2 cellular contexts compared by ENCODE assay signal in the genomic region with DNA sequence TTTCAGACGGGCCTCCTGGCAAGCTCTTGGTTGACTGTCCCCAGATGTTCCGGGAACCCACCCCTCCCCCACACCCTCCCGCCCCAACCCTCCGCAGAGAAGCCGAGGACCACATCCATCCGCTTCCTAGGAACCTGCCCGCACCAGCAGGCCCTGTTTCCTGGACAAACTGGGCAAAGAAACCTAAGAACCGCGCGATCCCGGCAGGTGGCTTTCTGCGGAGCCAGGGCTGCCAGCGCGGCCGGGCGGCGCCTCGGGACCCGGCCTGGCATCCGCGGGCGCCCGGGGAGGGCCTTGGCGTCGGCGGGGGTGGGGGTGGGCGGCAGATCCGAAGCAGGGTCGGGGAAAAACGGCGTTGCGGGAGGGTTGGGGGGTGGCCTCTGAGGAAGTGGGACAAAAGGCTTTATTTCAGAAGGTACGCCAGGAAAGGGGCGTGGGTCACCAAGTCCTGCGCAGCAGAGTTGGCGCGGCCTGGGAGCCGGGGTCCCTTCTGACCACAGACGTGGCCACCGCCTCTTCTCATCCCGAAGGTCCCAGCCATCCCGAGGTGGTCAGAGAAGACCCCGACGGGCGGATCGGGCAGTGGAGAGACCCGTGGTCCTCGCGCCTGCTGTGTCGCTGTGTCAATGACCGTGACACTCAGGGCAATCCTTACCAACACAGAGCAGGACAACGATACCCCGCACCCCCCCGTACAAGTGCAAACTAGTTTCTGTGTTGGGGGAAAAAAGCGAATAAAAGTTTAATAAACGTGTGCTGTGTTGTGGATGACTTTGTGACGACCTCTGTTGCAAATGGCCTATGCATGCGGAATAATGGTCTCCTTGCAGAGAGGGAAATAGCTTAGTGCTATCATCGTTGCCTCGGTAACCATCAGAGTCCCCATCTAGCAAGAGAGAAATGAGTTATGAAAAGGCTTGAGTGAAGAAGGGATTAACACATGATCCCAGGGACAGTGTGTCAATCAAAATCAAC.
TF ChIP-seq lines count a peak whose summit lies in the region.

No MANE protein-coding gene starts in this region.

TF ChIP-seq in SK-N-SH, 30 proteins besides CTCF, POLR2A, EP300 and RAD21 (continued from another document):
- TF ChIP-seq, protein P1, sequence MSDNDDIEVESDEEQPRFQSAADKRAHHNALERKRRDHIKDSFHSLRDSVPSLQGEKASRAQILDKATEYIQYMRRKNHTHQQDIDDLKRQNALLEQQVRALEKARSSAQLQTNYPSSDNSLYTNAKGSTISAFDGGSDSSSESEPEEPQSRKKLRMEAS (IDR thresholded peaks at IDR 0.05; ENCODE audit: low read depth) = no peak
- TF ChIP-seq RFX5 (IDR thresholded peaks at IDR 0.05; ENCODE audit: low read length) (no peak), CHD2 (IDR thresholded peaks at IDR 0.05; ENCODE audit: low read length, partially characterized antibody) (no peak), SMC3 (IDR thresholded peaks at IDR 0.05; ENCODE audit: low read depth, low read length) (no peak), FOSL2 (IDR thresholded peaks at IDR 0.05; ENCODE audit: borderline replicate concordance, low read depth) (no peak), MXI1 (IDR thresholded peaks at IDR 0.05; ENCODE audit: low read depth, low read length) (no peak), EZH2phosphoT487 (IDR thresholded peaks at IDR 0.05; ENCODE audit: borderline replicate concordance, low read depth) (no peak), NRF1 (IDR thresholded peaks at IDR 0.05; ENCODE audit: low read depth, low read length) (no peak), RCOR1 (IDR thresholded peaks at IDR 0.05; ENCODE audit: low read length) (no peak), JUND (IDR thresholded peaks at IDR 0.05) (no peak), TAF1 (IDR thresholded peaks at IDR 0.05; ENCODE audit: borderline replicate concordance, low read depth, low read length) (no peak)
- TF ChIP-seq, protein P2, sequence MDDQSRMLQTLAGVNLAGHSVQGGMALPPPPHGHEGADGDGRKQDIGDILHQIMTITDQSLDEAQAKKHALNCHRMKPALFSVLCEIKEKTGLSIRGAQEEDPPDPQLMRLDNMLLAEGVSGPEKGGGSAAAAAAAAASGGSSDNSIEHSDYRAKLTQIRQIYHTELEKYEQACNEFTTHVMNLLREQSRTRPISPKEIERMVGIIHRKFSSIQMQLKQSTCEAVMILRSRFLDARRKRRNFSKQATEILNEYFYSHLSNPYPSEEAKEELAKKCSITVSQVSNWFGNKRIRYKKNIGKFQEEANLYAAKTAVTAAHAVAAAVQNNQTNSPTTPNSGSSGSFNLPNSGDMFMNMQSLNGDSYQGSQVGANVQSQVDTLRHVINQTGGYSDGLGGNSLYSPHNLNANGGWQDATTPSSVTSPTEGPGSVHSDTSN (IDR thresholded peaks at IDR 0.05) = no peak
- TF ChIP-seq, protein P3, sequence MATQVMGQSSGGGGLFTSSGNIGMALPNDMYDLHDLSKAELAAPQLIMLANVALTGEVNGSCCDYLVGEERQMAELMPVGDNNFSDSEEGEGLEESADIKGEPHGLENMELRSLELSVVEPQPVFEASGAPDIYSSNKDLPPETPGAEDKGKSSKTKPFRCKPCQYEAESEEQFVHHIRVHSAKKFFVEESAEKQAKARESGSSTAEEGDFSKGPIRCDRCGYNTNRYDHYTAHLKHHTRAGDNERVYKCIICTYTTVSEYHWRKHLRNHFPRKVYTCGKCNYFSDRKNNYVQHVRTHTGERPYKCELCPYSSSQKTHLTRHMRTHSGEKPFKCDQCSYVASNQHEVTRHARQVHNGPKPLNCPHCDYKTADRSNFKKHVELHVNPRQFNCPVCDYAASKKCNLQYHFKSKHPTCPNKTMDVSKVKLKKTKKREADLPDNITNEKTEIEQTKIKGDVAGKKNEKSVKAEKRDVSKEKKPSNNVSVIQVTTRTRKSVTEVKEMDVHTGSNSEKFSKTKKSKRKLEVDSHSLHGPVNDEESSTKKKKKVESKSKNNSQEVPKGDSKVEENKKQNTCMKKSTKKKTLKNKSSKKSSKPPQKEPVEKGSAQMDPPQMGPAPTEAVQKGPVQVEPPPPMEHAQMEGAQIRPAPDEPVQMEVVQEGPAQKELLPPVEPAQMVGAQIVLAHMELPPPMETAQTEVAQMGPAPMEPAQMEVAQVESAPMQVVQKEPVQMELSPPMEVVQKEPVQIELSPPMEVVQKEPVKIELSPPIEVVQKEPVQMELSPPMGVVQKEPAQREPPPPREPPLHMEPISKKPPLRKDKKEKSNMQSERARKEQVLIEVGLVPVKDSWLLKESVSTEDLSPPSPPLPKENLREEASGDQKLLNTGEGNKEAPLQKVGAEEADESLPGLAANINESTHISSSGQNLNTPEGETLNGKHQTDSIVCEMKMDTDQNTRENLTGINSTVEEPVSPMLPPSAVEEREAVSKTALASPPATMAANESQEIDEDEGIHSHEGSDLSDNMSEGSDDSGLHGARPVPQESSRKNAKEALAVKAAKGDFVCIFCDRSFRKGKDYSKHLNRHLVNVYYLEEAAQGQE (IDR thresholded peaks at IDR 0.05; ENCODE audit: low read depth, low read length) = no peak

TF ChIP-seq in SK-N-SH treated with all-trans-retinoic acid at 6 μM for 48 hours, 23 proteins besides CTCF, POLR2A, EP300 and RAD21 (continued from another document):
- TF ChIP-seq ZNF70 (CRISPR knock-in tag; IDR thresholded peaks at IDR 0.05) = no peak
- TF ChIP-seq, protein P4, sequence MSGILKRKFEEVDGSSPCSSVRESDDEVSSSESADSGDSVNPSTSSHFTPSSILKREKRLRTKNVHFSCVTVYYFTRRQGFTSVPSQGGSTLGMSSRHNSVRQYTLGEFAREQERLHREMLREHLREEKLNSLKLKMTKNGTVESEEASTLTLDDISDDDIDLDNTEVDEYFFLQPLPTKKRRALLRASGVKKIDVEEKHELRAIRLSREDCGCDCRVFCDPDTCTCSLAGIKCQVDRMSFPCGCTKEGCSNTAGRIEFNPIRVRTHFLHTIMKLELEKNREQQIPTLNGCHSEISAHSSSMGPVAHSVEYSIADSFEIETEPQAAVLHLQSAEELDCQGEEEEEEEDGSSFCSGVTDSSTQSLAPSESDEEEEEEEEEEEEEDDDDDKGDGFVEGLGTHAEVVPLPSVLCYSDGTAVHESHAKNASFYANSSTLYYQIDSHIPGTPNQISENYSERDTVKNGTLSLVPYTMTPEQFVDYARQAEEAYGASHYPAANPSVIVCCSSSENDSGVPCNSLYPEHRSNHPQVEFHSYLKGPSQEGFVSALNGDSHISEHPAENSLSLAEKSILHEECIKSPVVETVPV (CRISPR knock-in tag; IDR thresholded peaks at IDR 0.05) = no peak
- TF ChIP-seq, protein P5, sequence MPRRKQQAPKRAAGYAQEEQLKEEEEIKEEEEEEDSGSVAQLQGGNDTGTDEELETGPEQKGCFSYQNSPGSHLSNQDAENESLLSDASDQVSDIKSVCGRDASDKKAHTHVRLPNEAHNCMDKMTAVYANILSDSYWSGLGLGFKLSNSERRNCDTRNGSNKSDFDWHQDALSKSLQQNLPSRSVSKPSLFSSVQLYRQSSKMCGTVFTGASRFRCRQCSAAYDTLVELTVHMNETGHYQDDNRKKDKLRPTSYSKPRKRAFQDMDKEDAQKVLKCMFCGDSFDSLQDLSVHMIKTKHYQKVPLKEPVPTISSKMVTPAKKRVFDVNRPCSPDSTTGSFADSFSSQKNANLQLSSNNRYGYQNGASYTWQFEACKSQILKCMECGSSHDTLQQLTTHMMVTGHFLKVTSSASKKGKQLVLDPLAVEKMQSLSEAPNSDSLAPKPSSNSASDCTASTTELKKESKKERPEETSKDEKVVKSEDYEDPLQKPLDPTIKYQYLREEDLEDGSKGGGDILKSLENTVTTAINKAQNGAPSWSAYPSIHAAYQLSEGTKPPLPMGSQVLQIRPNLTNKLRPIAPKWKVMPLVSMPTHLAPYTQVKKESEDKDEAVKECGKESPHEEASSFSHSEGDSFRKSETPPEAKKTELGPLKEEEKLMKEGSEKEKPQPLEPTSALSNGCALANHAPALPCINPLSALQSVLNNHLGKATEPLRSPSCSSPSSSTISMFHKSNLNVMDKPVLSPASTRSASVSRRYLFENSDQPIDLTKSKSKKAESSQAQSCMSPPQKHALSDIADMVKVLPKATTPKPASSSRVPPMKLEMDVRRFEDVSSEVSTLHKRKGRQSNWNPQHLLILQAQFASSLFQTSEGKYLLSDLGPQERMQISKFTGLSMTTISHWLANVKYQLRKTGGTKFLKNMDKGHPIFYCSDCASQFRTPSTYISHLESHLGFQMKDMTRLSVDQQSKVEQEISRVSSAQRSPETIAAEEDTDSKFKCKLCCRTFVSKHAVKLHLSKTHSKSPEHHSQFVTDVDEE (CRISPR knock-in tag; IDR thresholded peaks at IDR 0.05) = no peak
- no peak for TF ChIP-seq TCF4 (CRISPR knock-in tag; IDR thresholded peaks at IDR 0.05; ENCODE audit: borderline replicate concordance)
